ENCODE assay signal across 1 cellular context in the genomic region with DNA sequence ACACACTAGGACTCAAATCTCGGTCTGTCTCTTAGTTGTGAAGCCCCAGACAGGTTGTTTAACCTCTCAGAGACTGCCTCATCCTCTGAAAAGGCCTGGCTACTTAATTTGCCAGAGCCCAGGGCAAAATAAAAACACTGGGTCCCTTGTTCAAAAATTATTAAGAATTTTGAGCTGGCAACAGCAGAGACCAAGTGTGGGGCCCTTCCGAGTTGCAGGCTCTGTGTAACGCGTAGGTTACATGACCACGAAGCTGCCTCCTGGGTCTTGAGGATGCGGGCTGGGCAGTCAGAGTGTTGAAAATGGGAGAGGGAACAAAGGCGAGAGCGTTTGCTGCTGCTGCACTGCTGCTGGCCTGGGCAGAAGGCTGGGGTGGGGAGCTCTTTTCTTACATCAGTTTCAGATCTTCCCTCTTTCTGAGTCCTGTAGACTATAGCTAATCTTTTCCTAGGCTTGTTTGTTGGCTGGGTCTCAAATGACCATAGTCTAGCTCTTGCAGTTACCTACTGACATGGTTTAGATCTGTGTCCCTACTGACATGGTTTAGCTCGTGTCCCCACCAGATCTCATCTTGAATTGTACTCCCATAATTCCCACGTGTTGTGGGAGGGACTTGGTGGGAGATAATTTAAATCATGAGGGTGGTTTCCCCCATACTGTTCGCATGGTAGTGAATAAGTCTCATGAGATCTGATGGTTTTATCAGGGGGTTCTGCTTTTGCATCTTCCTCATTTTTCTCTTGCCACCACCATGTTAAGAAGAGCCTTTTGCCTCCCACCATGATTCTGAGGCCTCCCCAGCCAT.
TF ChIP-seq lines count a peak whose summit lies in the region.

No MANE protein-coding gene starts in this region.

TF ChIP-seq in K562, 482 proteins besides CTCF, POLR2A, EP300 and RAD21 (continued from another document and continues in another):
- TF ChIP-seq ATF6 (CRISPR knock-in tag; IDR thresholded peaks at IDR 0.05) (no peak), TCFL5 (CRISPR knock-in tag; conservative IDR thresholded peaks at IDR 0.05) (no peak), CBFA2T2 (conservative IDR thresholded peaks at IDR 0.05) (no peak), PRPF4 (IDR thresholded peaks at IDR 0.05; ENCODE audit: insufficient read depth, low read depth, low read length, poor library complexity, severe bottlenecking) (no peak), CHD4 (IDR thresholded peaks at IDR 0.05; ENCODE audit: insufficient read depth, insufficient replicate concordance, low read depth, low read length, poor library complexity, severe bottlenecking) (no peak), SPI1 (IDR thresholded peaks at IDR 0.05; ENCODE audit: borderline replicate concordance, low read depth, low read length) (no peak), GABPA (tag; conservative IDR thresholded peaks at IDR 0.05; ENCODE audit: low read depth) (no peak; the same call in 1 of the 2 replicates), BDP1 (IDR thresholded peaks at IDR 0.05; ENCODE audit: insufficient read depth, insufficient read length) (no peak), BRF2 (IDR thresholded peaks at IDR 0.05; ENCODE audit: borderline replicate concordance, insufficient read depth, insufficient read length) (no peak), ZNF24 (IDR thresholded peaks at IDR 0.05) (no peak), MTA1 (IDR thresholded peaks at IDR 0.05; ENCODE audit: borderline replicate concordance) (no peak), EZH2 (IDR thresholded peaks at IDR 0.05; ENCODE audit: borderline replicate concordance, low read depth, low read length) (no peak), LEF1 (IDR thresholded peaks at IDR 0.05) (no peak), SIX5 (IDR thresholded peaks at IDR 0.05; ENCODE audit: borderline replicate concordance in 1 of 2, insufficient read depth in 1 of 2, low read depth in 1 of 2, low read length in 2 of 2) (no peak), BRD4 (IDR thresholded peaks at IDR 0.05) (no peak), NFATC3 (IDR thresholded peaks at IDR 0.05) (no peak), HOXB6 (CRISPR knock-in tag; IDR thresholded peaks at IDR 0.05; ENCODE audit: borderline replicate concordance) (no peak), CHD7 (IDR thresholded peaks at IDR 0.05; ENCODE audit: low read depth, low read length) (no peak), ERF (CRISPR knock-in tag; IDR thresholded peaks at IDR 0.05) (no peak), RBM34 (IDR thresholded peaks at IDR 0.05; ENCODE audit: borderline replicate concordance, insufficient read depth, low read length) (no peak), BACH1 (tag; IDR thresholded peaks at IDR 0.05) (no peak; the same call in 1 of the 2 replicates), MIER1 (IDR thresholded peaks at IDR 0.05; ENCODE audit: low read depth) (no peak), ZNF232 (CRISPR knock-in tag; IDR thresholded peaks at IDR 0.05) (no peak), SMARCC2 (IDR thresholded peaks at IDR 0.05; ENCODE audit: low read depth) (no peak), ZNF175 (CRISPR knock-in tag; IDR thresholded peaks at IDR 0.05; ENCODE audit: low read depth) (peak; percentile 70), ZNF830 (CRISPR knock-in tag; IDR thresholded peaks at IDR 0.05) (no peak), KDM5B (IDR thresholded peaks at IDR 0.05; ENCODE audit: insufficient replicate concordance, low read depth, low read length) (no peak)
- TF ChIP-seq, protein P1, sequence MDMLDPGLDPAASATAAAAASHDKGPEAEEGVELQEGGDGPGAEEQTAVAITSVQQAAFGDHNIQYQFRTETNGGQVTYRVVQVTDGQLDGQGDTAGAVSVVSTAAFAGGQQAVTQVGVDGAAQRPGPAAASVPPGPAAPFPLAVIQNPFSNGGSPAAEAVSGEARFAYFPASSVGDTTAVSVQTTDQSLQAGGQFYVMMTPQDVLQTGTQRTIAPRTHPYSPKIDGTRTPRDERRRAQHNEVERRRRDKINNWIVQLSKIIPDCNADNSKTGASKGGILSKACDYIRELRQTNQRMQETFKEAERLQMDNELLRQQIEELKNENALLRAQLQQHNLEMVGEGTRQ (CRISPR knock-in tag; IDR thresholded peaks at IDR 0.05): no peak
- TF ChIP-seq, protein P2, sequence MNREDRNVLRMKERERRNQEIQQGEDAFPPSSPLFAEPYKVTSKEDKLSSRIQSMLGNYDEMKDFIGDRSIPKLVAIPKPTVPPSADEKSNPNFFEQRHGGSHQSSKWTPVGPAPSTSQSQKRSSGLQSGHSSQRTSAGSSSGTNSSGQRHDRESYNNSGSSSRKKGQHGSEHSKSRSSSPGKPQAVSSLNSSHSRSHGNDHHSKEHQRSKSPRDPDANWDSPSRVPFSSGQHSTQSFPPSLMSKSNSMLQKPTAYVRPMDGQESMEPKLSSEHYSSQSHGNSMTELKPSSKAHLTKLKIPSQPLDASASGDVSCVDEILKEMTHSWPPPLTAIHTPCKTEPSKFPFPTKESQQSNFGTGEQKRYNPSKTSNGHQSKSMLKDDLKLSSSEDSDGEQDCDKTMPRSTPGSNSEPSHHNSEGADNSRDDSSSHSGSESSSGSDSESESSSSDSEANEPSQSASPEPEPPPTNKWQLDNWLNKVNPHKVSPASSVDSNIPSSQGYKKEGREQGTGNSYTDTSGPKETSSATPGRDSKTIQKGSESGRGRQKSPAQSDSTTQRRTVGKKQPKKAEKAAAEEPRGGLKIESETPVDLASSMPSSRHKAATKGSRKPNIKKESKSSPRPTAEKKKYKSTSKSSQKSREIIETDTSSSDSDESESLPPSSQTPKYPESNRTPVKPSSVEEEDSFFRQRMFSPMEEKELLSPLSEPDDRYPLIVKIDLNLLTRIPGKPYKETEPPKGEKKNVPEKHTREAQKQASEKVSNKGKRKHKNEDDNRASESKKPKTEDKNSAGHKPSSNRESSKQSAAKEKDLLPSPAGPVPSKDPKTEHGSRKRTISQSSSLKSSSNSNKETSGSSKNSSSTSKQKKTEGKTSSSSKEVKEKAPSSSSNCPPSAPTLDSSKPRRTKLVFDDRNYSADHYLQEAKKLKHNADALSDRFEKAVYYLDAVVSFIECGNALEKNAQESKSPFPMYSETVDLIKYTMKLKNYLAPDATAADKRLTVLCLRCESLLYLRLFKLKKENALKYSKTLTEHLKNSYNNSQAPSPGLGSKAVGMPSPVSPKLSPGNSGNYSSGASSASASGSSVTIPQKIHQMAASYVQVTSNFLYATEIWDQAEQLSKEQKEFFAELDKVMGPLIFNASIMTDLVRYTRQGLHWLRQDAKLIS (CRISPR knock-in tag; IDR thresholded peaks at IDR 0.05): no peak
- TF ChIP-seq, protein P3, sequence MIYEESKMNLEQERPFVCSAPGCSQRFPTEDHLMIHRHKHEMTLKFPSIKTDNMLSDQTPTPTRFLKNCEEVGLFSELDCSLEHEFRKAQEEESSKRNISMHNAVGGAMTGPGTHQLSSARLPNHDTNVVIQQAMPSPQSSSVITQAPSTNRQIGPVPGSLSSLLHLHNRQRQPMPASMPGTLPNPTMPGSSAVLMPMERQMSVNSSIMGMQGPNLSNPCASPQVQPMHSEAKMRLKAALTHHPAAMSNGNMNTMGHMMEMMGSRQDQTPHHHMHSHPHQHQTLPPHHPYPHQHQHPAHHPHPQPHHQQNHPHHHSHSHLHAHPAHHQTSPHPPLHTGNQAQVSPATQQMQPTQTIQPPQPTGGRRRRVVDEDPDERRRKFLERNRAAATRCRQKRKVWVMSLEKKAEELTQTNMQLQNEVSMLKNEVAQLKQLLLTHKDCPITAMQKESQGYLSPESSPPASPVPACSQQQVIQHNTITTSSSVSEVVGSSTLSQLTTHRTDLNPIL (CRISPR knock-in tag; IDR thresholded peaks at IDR 0.05): no peak
- TF ChIP-seq, protein P4, sequence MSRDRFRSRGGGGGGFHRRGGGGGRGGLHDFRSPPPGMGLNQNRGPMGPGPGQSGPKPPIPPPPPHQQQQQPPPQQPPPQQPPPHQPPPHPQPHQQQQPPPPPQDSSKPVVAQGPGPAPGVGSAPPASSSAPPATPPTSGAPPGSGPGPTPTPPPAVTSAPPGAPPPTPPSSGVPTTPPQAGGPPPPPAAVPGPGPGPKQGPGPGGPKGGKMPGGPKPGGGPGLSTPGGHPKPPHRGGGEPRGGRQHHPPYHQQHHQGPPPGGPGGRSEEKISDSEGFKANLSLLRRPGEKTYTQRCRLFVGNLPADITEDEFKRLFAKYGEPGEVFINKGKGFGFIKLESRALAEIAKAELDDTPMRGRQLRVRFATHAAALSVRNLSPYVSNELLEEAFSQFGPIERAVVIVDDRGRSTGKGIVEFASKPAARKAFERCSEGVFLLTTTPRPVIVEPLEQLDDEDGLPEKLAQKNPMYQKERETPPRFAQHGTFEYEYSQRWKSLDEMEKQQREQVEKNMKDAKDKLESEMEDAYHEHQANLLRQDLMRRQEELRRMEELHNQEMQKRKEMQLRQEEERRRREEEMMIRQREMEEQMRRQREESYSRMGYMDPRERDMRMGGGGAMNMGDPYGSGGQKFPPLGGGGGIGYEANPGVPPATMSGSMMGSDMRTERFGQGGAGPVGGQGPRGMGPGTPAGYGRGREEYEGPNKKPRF (IDR thresholded peaks at IDR 0.05; ENCODE audit: low read depth, low read length): no peak
